9 cellular contexts compared by ENCODE assay signal in genomic region chr3:53804697-53805462, GRCh38. TPM values are rescaled to one million over a fixed set of nuclear protein-coding genes. Genes with fewer than 3 reads are reported as not detected.
A peak's percentile ranks its signal among the peaks of the same experiment; 100 is the strongest.
DNase-seq lines count a peak whose midpoint lies in the region; ATAC-seq, FAIRE-seq and TF ChIP-seq lines count a peak whose summit lies in the region.
"Had no signal": no experiment of that assay in that cellular context is flagged by ENCODE, and none has a peak within 500 bp of the region (broad histone marks: within the 10 kb centered on the region; RNA-seq: fewer than 3 reads in every experiment).

No MANE protein-coding gene starts in this region.

- no peak for FAIRE-seq in H1 (lab: Jason Lieb, UNC)
- FAIRE-seq: pancreas had no signal

- H3K36me3 Mint-ChIP-seq in activated naive CD8-positive, alpha-beta T cell treated with anti-CD3 and anti-CD28 coated beads, Interleukin-2, amount 50 U/mL, for 24 hours (ENCODE audit: low read depth), result no peaks in the 10 kb centered on the region
- H3K36me3 Mint-ChIP-seq in activated naive CD8-positive, alpha-beta T cell treated with anti-CD3 and anti-CD28 coated beads for 36 hours, result no peaks in the 10 kb centered on the region
- H3K36me3 Mint-ChIP-seq in type B pancreatic cell, result no peaks in the 10 kb centered on the region

- H3K14ac ChIP-seq in H1 (ENCODE audit: insufficient read length), result no peak overlapping the region

- H3K79me1 ChIP-seq in H1 (ENCODE audit: low read depth, low read length), result no peaks in the 10 kb centered on the region

- H3K27me3 Mint-ChIP-seq in activated naive CD8-positive, alpha-beta T cell treated with anti-CD3 and anti-CD28 coated beads, Interleukin-2, amount 50 U/mL, for 24 hours, result peaks cover 5% of the 10 kb centered on the region
- peaks cover 4% of the 10 kb centered on the region for H3K27me3 Mint-ChIP-seq in activated naive CD8-positive, alpha-beta T cell treated with anti-CD3 and anti-CD28 coated beads for 36 hours
- H3K27me3 Mint-ChIP-seq in type B pancreatic cell, result no peaks in the 10 kb centered on the region

- H3K23me2 ChIP-seq in H1 (ENCODE audit: low read depth, low read length), result peaks cover 6% of the 10 kb centered on the region; the same call in 1 of the 2 replicates

- no peak overlapping the region for H3K18ac ChIP-seq in H1 (ENCODE audit: extremely low read depth, low read length)

- H4K91ac ChIP-seq in H1 (replicated peaks; ENCODE audit: insufficient read length, low read length), result no peak overlapping the region

- H3K23ac ChIP-seq in H1 (ENCODE audit: insufficient read length), result no peak overlapping the region

- H4K20me1 ChIP-seq in H1 (replicated peaks in 1 of 2; ENCODE audit: control insufficient read depth in 1 of 2, insufficient read depth in 2 of 2, low read length in 2 of 2), result no peaks in the 10 kb centered on the region

- no peak for TF ChIP-seq RAD21 in H1 (IDR thresholded peaks at IDR 0.05 in 1 of 2, conservative IDR thresholded peaks at IDR 0.05 in 1 of 2; ENCODE audit: low read depth in 2 of 2, low read length in 2 of 2)

- CTCF ChIA-PET in H1 (lab: Charles Lee; ENCODE audit: partially characterized antibody), result interaction anchor here (0.5 to 1.2 kb wide), 4 partner anchors 39 to 106 kb away, joined by 3 read pairs; no protein-coding TSS in a partner anchor

- no peak overlapping the region for H3K4me2 ChIP-seq in H1 (ENCODE audit: insufficient read depth in 1 of 2, low read depth in 2 of 2, low read length in 2 of 2)

- no peak overlapping the region for H3K9ac ChIP-seq in H1 (replicated peaks in 1 of 4; ENCODE audit: extremely low read depth in 1 of 4, low read depth in 3 of 4, low read length in 3 of 4)

- intact Hi-C loops in vagina (cut with DNase I), result no loop called here

- H3K27ac ChIP-seq in H1 (ENCODE audit: low read depth, low read length), result no peak overlapping the region
- no peak overlapping the region for H3K27ac ChIP-seq in vagina
- H3K27ac ChIP-seq: pancreas had no signal

- H2BK12ac ChIP-seq in H1 (ENCODE audit: low read depth, low read length), result peak overlapping the region; percentile 35; the same call in 1 of the 2 replicates

- H2BK120ac ChIP-seq in H1 (replicated peaks; ENCODE audit: low read depth, low read length), result no peak overlapping the region

- no peak overlapping the region for H3K56ac ChIP-seq in H1 (replicated peaks; ENCODE audit: insufficient read length, low read depth, low read length)

- no peak overlapping the region for H3K4ac ChIP-seq in H1 (replicated peaks; ENCODE audit: insufficient read length, low read depth, low read length)

- H3K4me3 ChIP-seq in H1 (ENCODE audit: extremely low read depth in 1 of 4, insufficient read depth in 2 of 4, low read depth in 3 of 4, low read length in 4 of 4) (no peak overlapping the region), vagina (no peak overlapping the region)
- H3K4me3 ChIP-seq: pancreas had no signal

- peak; percentile 20 for ATAC-seq in activated naive CD8-positive, alpha-beta T cell treated with anti-CD3 and anti-CD28 coated beads, Interleukin-2, amount 50 U/mL, for 24 hours
- ATAC-seq in HG03558 (IDR thresholded peaks at IDR 0.05; ENCODE audit: extremely low read depth, unreplicated experiment) (peak; percentile 43), GM21367 (IDR thresholded peaks at IDR 0.05; ENCODE audit: unreplicated experiment) (no peak)
- ATAC-seq: pancreas had no signal

- H4K8ac ChIP-seq in H1 (ENCODE audit: extremely low read depth, insufficient read depth, low read length), result no peak overlapping the region

- peaks cover 0 to 7% (median 0%) of the 10 kb centered on the region in 4 experiments; a peak in 3 of 7 replicates for H3K4me1 ChIP-seq in H1 (replicated peaks in 1 of 4; ENCODE audit: control insufficient read depth in 3 of 4, insufficient read depth in 4 of 4, low read length in 3 of 4)
- H3K4me1 ChIP-seq in vagina, result peaks cover 17% of the 10 kb centered on the region

- no peaks in the 10 kb centered on the region for H3K36me3 ChIP-seq in H1 (ENCODE audit: control insufficient read depth in 2 of 4, insufficient read depth in 4 of 4, low read length in 3 of 4)
- no peaks in the 10 kb centered on the region for H3K36me3 ChIP-seq in vagina
- H3K36me3 ChIP-seq: pancreas had no signal

- H3K27ac Mint-ChIP-seq in activated naive CD8-positive, alpha-beta T cell treated with anti-CD3 and anti-CD28 coated beads, Interleukin-2, amount 50 U/mL, for 24 hours, result no peak overlapping the region
- H3K27ac Mint-ChIP-seq in activated naive CD8-positive, alpha-beta T cell treated with anti-CD3 and anti-CD28 coated beads for 36 hours, result no peak overlapping the region
- peak overlapping the region; percentile 72 for H3K27ac Mint-ChIP-seq in type B pancreatic cell

- no peak overlapping the region; the same call in 1 of the 2 replicates for H2BK20ac ChIP-seq in H1 (ENCODE audit: low read length)

- no peak overlapping the region for H2BK15ac ChIP-seq in H1 (ENCODE audit: low read length)

- H3K27me3 ChIP-seq in H1 (replicated peaks in 1 of 4; ENCODE audit: control insufficient read depth in 3 of 4, extremely low read depth in 1 of 4, insufficient read depth in 3 of 4, low read length in 3 of 4), result no peaks in the 10 kb centered on the region; a peak in 1 of 7 replicates
- no peaks in the 10 kb centered on the region for H3K27me3 ChIP-seq in vagina
- H3K27me3 ChIP-seq: pancreas had no signal

- H2AK5ac ChIP-seq in H1 (ENCODE audit: low read depth, low read length), result 0 out of 2 replicates have a peak overlapping the region, but pooled peaks have one; percentile 70

- TF ChIP-seq CTCF in H1 (IDR thresholded peaks at IDR 0.05; ENCODE audit: control extremely low read depth in 1 of 3, insufficient read depth in 1 of 3, low read depth in 1 of 3, low read length in 3 of 3) (no peak), type B pancreatic cell (conservative IDR thresholded peaks at IDR 0.05) (no peak), vagina (IDR thresholded peaks at IDR 0.05) (no peak)

- POLR2A ChIA-PET in H1 (lab: Charles Lee; ENCODE audit: partially characterized antibody), result interaction anchor here (0.7 kb wide), 1 partner anchor 41 kb away, joined by 3 read pairs; no protein-coding TSS in a partner anchor

- no peak overlapping the region for H2AFZ ChIP-seq in H1 (ENCODE audit: low read length)

- DNase-seq in activated naive CD8-positive, alpha-beta T cell treated with anti-CD3 and anti-CD28 coated beads, Interleukin-2, amount 50 U/mL, for 24 hours, result no peak
- DNase-seq in activated naive CD8-positive, alpha-beta T cell treated with anti-CD3 and anti-CD28 coated beads for 36 hours, result no peak
- DNase-seq in H1 (ENCODE audit: low read depth in 1 of 2, low spot score in 2 of 2) (no peak), type B pancreatic cell (ENCODE audit: extremely low spot score, unreplicated experiment) (no peak), vagina (ENCODE audit: extremely low spot score in 2 of 2) (no peak)
- DNase-seq in activated naive CD4-positive, alpha-beta T cell treated with Interleukin-2 at 50 U/mL for 16 hours, result no peak

- TF ChIP-seq EP300 in H1 (IDR thresholded peaks at IDR 0.05; ENCODE audit: borderline replicate concordance in 1 of 2, low read depth in 2 of 2, low read length in 2 of 2), result no peak

- no peak overlapping the region for H2BK5ac ChIP-seq in H1 (ENCODE audit: low read depth, low read length)

- TF ChIP-seq POLR2A in H1 (IDR thresholded peaks at IDR 0.05; ENCODE audit: control extremely low read depth in 1 of 2, low read depth in 2 of 2, low read length in 2 of 2), result no peak
- TF ChIP-seq POLR2A in vagina (IDR thresholded peaks at IDR 0.05), result no peak

- no peak overlapping the region for H4K5ac ChIP-seq in H1 (ENCODE audit: insufficient read length, low read depth, low read length)

- H3K9me3 ChIP-seq in H1 (ENCODE audit: insufficient read depth in 2 of 2, low read depth in 1 of 2, low read length in 1 of 2) (no peaks in the 10 kb centered on the region), vagina (no peaks in the 10 kb centered on the region)
- H3K9me3 ChIP-seq: pancreas had no signal

- 86% methylated on average over 13 of the region's 14 CpGs; no CpG with 5 or more reads in 1 of the 2 experiments for WGBS in H1 (ENCODE audit: extremely low coverage in 1 of 2, insufficient coverage in 1 of 2, insufficient read length in 1 of 2, insufficient replicate concordance in 2 of 2, low coverage in 1 of 2, low lambda C conversion rate in 2 of 2, missing lambda C conversion rate in 1 of 2), 2 experiments

- H3K9me3 Mint-ChIP-seq in activated naive CD8-positive, alpha-beta T cell treated with anti-CD3 and anti-CD28 coated beads, Interleukin-2, amount 50 U/mL, for 24 hours, result no peaks in the 10 kb centered on the region
- no peaks in the 10 kb centered on the region for H3K9me3 Mint-ChIP-seq in activated naive CD8-positive, alpha-beta T cell treated with anti-CD3 and anti-CD28 coated beads for 36 hours
- H3K9me3 Mint-ChIP-seq in type B pancreatic cell, result no peaks in the 10 kb centered on the region

- no peak overlapping the region for H3K4me3 Mint-ChIP-seq in activated naive CD8-positive, alpha-beta T cell treated with anti-CD3 and anti-CD28 coated beads, Interleukin-2, amount 50 U/mL, for 24 hours
- H3K4me3 Mint-ChIP-seq in activated naive CD8-positive, alpha-beta T cell treated with anti-CD3 and anti-CD28 coated beads for 36 hours, result no peak overlapping the region
- H3K4me3 Mint-ChIP-seq in type B pancreatic cell, result no peak overlapping the region

- H3K4me1 Mint-ChIP-seq in activated naive CD8-positive, alpha-beta T cell treated with anti-CD3 and anti-CD28 coated beads, Interleukin-2, amount 50 U/mL, for 24 hours, result no peaks in the 10 kb centered on the region
- H3K4me1 Mint-ChIP-seq in activated naive CD8-positive, alpha-beta T cell treated with anti-CD3 and anti-CD28 coated beads for 36 hours, result no peaks in the 10 kb centered on the region
- H3K4me1 Mint-ChIP-seq in type B pancreatic cell (ENCODE audit: unreplicated experiment), result peaks cover 37% of the 10 kb centered on the region

- H3K79me2 ChIP-seq in H1 (ENCODE audit: control insufficient read depth in 1 of 2, insufficient read depth in 2 of 2, low read length in 2 of 2), result no peaks in the 10 kb centered on the region

RNA-seq across cellular contexts. Expression of gene CHDH, which starts 41.3 kb away (rescaled TPM):
- total RNA-seq in activated naive CD8-positive, alpha-beta T cell treated with anti-CD3 and anti-CD28 coated beads for 36 hours, result under 1 TPM; 0.08 to 0.10 TPM
- 8.9 and 10.3 TPM in 2 replicates for total RNA-seq in H1 (2021; fragmentation: NEBNext Ultra II Directional; extraction: Animal tissue kit (Norgen Biotek cat#: 25700))
- 4.9 and 7.3 TPM in 2 replicates for polyA plus RNA-seq in H1 (2011; rRNA removed)
- 5.5 TPM for polyA plus RNA-seq in H1 (2011; cell fraction: cytosol; rRNA removed)
- 10.1 TPM for polyA plus RNA-seq in H1 (2011; cell fraction: nucleus; rRNA removed)
- 7.7 to 9.2 TPM (median 8.3 TPM) in 4 replicates for polyA plus RNA-seq in H1 (2012, experiment 1 of 2)
- 2.2 TPM for polyA plus RNA-seq in H1 (2012, experiment 2 of 2)
- polyA plus RNA-seq in H1 (2013, experiment 1 of 2), result 3.4 TPM
- polyA plus RNA-seq in H1 (2013, experiment 2 of 2), result 3.0 TPM
- 6.6 and 8.2 TPM in 2 replicates for polyA minus RNA-seq in H1 (2011; rRNA and poly(A)+ RNA removed)
- polyA minus RNA-seq in H1 (2011; cell fraction: cytosol; rRNA and poly(A)+ RNA removed), result 7.0 TPM
- polyA minus RNA-seq in H1 (2011; cell fraction: nucleus; rRNA and poly(A)+ RNA removed), result 7.1 TPM
- 8.0 and 9.6 TPM in 2 replicates for total RNA-seq in type B pancreatic cell (ENCODE audit: low replicate concordance)
- 1.7 TPM for total RNA-seq in vagina

RNA-seq across cellular contexts. Expression of gene IL17RB, which starts 41.5 kb away (rescaled TPM):
- total RNA-seq in activated naive CD8-positive, alpha-beta T cell treated with anti-CD3 and anti-CD28 coated beads for 36 hours, result not detected
- total RNA-seq in H1 (2021; fragmentation: NEBNext Ultra II Directional; extraction: Animal tissue kit (Norgen Biotek cat#: 25700)), result 6.9 and 7.0 TPM in 2 replicates
- 13.3 and 24.6 TPM in 2 replicates for polyA plus RNA-seq in H1 (2011; rRNA removed)
- 18.2 TPM for polyA plus RNA-seq in H1 (2011; cell fraction: cytosol; rRNA removed)
- polyA plus RNA-seq in H1 (2011; cell fraction: nucleus; rRNA removed), result 37.5 TPM
- polyA plus RNA-seq in H1 (2012, experiment 1 of 2), result 10.2 to 14.6 TPM (median 13.4 TPM) in 4 replicates
- polyA plus RNA-seq in H1 (2012, experiment 2 of 2), result 2.8 TPM
- 7.9 TPM for polyA plus RNA-seq in H1 (2013, experiment 1 of 2)
- 7.8 TPM for polyA plus RNA-seq in H1 (2013, experiment 2 of 2)
- polyA minus RNA-seq in H1 (2011; rRNA and poly(A)+ RNA removed), result 10.2 and 22.3 TPM in 2 replicates
- 4.8 TPM for polyA minus RNA-seq in H1 (2011; cell fraction: cytosol; rRNA and poly(A)+ RNA removed)
- 9.0 TPM for polyA minus RNA-seq in H1 (2011; cell fraction: nucleus; rRNA and poly(A)+ RNA removed)
- total RNA-seq in type B pancreatic cell (ENCODE audit: low replicate concordance), result 10.5 and 10.8 TPM in 2 replicates
- not detected for total RNA-seq in vagina
